In genomic region chr1:15519625-15520024, GRCh38 we compare ENCODE assay signal across 32 cellular contexts. TPM values are rescaled to one million over a fixed set of nuclear protein-coding genes. Genes with fewer than 3 reads are reported as not detected.
"Had no signal": no experiment of that assay in that cellular context is flagged by ENCODE, and none has a peak within 500 bp of the region (broad histone marks: within the 10 kb centered on the region; RNA-seq: fewer than 3 reads in every experiment).

No MANE protein-coding gene starts in this region.

- ATAC-seq: heart right ventricle; left colon; left ventricle myocardium superior; lower lobe of right lung; naive thymus-derived CD8-positive, alpha-beta T cell; psoas muscle; right cardiac atrium; stimulated activated naive CD8-positive, alpha-beta T cell treated with anti-CD3 and anti-CD28 coated beads, Interleukin-15, amount 100 ng/mL, for 72 hours had no signal

- H3K4me3 ChIP-seq: colonic mucosa, esophagus squamous epithelium, heart right ventricle, lower lobe of right lung, ovary, psoas muscle, skin epidermis, spleen, thyroid gland, vagina had no signal

- H3K4me3 Mint-ChIP-seq: naive thymus-derived CD8-positive, alpha-beta T cell; nephron progenitor cell; stimulated activated naive CD8-positive, alpha-beta T cell treated with anti-CD3 and anti-CD28 coated beads, Interleukin-15, amount 100 ng/mL, for 72 hours had no signal

- H3K27me3 ChIP-seq: colonic mucosa, esophagus squamous epithelium, heart right ventricle, ovary, spleen, thyroid gland, vagina had no signal

- H3K27me3 Mint-ChIP-seq: naive thymus-derived CD8-positive, alpha-beta T cell; stimulated activated naive CD8-positive, alpha-beta T cell treated with anti-CD3 and anti-CD28 coated beads, Interleukin-15, amount 100 ng/mL, for 72 hours had no signal

- H3K27ac ChIP-seq: colonic mucosa, esophagus squamous epithelium, heart right ventricle, lower lobe of right lung, ovary, psoas muscle, skin epidermis, spleen, thyroid gland, vagina had no signal

- H3K9me3 Mint-ChIP-seq: naive thymus-derived CD8-positive, alpha-beta T cell; nephron progenitor cell; stimulated activated naive CD8-positive, alpha-beta T cell treated with anti-CD3 and anti-CD28 coated beads, Interleukin-15, amount 100 ng/mL, for 72 hours had no signal

- H3K36me3 ChIP-seq: colonic mucosa, ovary had no signal

- H3K27ac Mint-ChIP-seq: nephron progenitor cell; stimulated activated naive CD8-positive, alpha-beta T cell treated with anti-CD3 and anti-CD28 coated beads, Interleukin-15, amount 100 ng/mL, for 72 hours had no signal

- DNase-seq: colonic mucosa; dermis blood vessel endothelial cell; effector memory CD4-positive, alpha-beta T cell; erythroblast; esophagus squamous epithelium; foreskin melanocyte; glutamatergic neuron; heart right ventricle; hippocampal formation; kidney glomerular epithelial cell; left colon; left ventricle myocardium superior; lower lobe of right lung; naive thymus-derived CD8-positive, alpha-beta T cell; nephron progenitor cell; nucleus accumbens; psoas muscle; right cardiac atrium; stimulated activated CD4-positive, alpha-beta T cell treated with anti-CD3 and anti-CD28 coated beads, Interleukin-4, amount 100 ng/mL, for 4 hours; stimulated activated naive CD4-positive, alpha-beta T cell; stimulated activated naive CD8-positive, alpha-beta T cell treated with anti-CD3 and anti-CD28 coated beads, Interleukin-15, amount 100 ng/mL, for 72 hours; thyroid gland; trophoblast cell had no signal

- H3K9me3 ChIP-seq: colonic mucosa, esophagus squamous epithelium, heart right ventricle, lower lobe of right lung, ovary, psoas muscle, spleen, thyroid gland, vagina had no signal

RNA-seq across cellular contexts. Expression of gene CELA2B, which starts 43.7 kb away (rescaled TPM):
- total RNA-seq: dermis blood vessel endothelial cell; esophagus squamous epithelium; heart right ventricle; left colon; left ventricle myocardium superior; lower lobe of right lung; mesenteric fat pad; naive thymus-derived CD8-positive, alpha-beta T cell; renal cortical epithelial cell; right cardiac atrium; spleen; subcutaneous adipose tissue; temporal lobe; thyroid gland; ureter; vagina had no signal
- polyA plus RNA-seq: heart right ventricle; naive thymus-derived CD8-positive, alpha-beta T cell; ovary; psoas muscle; right cardiac atrium had no signal
